Comparison of ENCODE assay signal across 1 cellular context in genomic region chr6:132648356-132648755, GRCh38.
TF ChIP-seq lines count a peak whose summit lies in the region.

No MANE protein-coding gene starts in this region.

TF ChIP-seq in WTC11, 78 proteins besides CTCF, POLR2A, EP300 and RAD21 (continued from another document):
- TF ChIP-seq ZNF317 (CRISPR knock-in tag; IDR thresholded peaks at IDR 0.05; ENCODE audit: borderline replicate concordance, low read depth) (no peak), ETV6 (CRISPR knock-in tag; IDR thresholded peaks at IDR 0.05) (no peak), USF1 (CRISPR knock-in tag; IDR thresholded peaks at IDR 0.05) (no peak), NFE2L1 (CRISPR knock-in tag; IDR thresholded peaks at IDR 0.05) (no peak), RORB (CRISPR knock-in tag; IDR thresholded peaks at IDR 0.05) (no peak), SMAD4 (CRISPR knock-in tag; IDR thresholded peaks at IDR 0.05) (no peak), ZNF671 (CRISPR knock-in tag; IDR thresholded peaks at IDR 0.05) (no peak), E2F1 (CRISPR knock-in tag; IDR thresholded peaks at IDR 0.05) (no peak), ZNF138 (CRISPR knock-in tag; conservative IDR thresholded peaks at IDR 0.05) (no peak), HMGA2 (CRISPR knock-in tag; IDR thresholded peaks at IDR 0.05) (no peak), FOXP4 (CRISPR knock-in tag; IDR thresholded peaks at IDR 0.05) (no peak)
TF ChIP-seq in WTC11: peak in this region for 0.
